ENCODE assay signal across 8 cellular contexts in genomic region chr12:125186471-125187147, GRCh38. TPM values are rescaled to one million over a fixed set of nuclear protein-coding genes. Genes with fewer than 3 reads are reported as not detected.
DNase-seq lines count a peak whose midpoint lies in the region; ATAC-seq and TF ChIP-seq lines count a peak whose summit lies in the region.

No MANE protein-coding gene starts in this region.

- intact Hi-C loops in activated B cell treated with CpG ODN at 0.5 μM for 24 hours (cut with micrococcal nuclease): no loop called here

- H3K27me3 Mint-ChIP-seq in activated B cell treated with CpG ODN at 0.5 μM for 24 hours: peaks cover 68% of the 10 kb centered on the region
- peaks cover 36% of the 10 kb centered on the region for H3K27me3 Mint-ChIP-seq in memory B cell
- H3K27me3 Mint-ChIP-seq in activated T-helper 17 cell treated with anti-CD3 and anti-CD28 coated beads, Interleukin-2, amount 50 U/mL, for 72 hours: peaks cover 54% of the 10 kb centered on the region

- H3K27ac Mint-ChIP-seq in activated B cell treated with CpG ODN at 0.5 μM for 24 hours: no peak overlapping the region
- H3K27ac Mint-ChIP-seq in memory B cell: no peak overlapping the region
- no peak overlapping the region for H3K27ac Mint-ChIP-seq in activated T-helper 17 cell treated with anti-CD3 and anti-CD28 coated beads, Interleukin-2, amount 50 U/mL, for 72 hours

- H3K4me3 Mint-ChIP-seq in activated B cell treated with CpG ODN at 0.5 μM for 24 hours (peak overlapping the region; percentile 50), memory B cell (peak overlapping the region; percentile 68)
- H3K4me3 Mint-ChIP-seq in activated T-helper 17 cell treated with anti-CD3 and anti-CD28 coated beads, Interleukin-2, amount 50 U/mL, for 72 hours: no peak overlapping the region

- ATAC-seq in GM21576 (IDR thresholded peaks at IDR 0.05; ENCODE audit: unreplicated experiment): peak; percentile 21
- peak; percentile 11 for ATAC-seq in activated B cell treated with CpG ODN at 0.5 μM for 24 hours (ENCODE audit: low read depth)
- peak; percentile 8 for ATAC-seq in memory B cell (ENCODE audit: low read depth)
- no peak for ATAC-seq in activated T-helper 17 cell treated with anti-CD3 and anti-CD28 coated beads, Interleukin-2, amount 50 U/mL, for 72 hours (replicated peaks)

- H3K4me1 Mint-ChIP-seq in activated B cell treated with CpG ODN at 0.5 μM for 24 hours (peaks cover 17% of the 10 kb centered on the region), memory B cell (peaks cover 13% of the 10 kb centered on the region)
- no peaks in the 10 kb centered on the region for H3K4me1 Mint-ChIP-seq in activated T-helper 17 cell treated with anti-CD3 and anti-CD28 coated beads, Interleukin-2, amount 50 U/mL, for 72 hours

- DNase-seq in AG20443 (ENCODE audit: low spot score) (peak; percentile 67), activated B cell treated with CpG ODN at 0.5 μM for 24 hours (no peak), memory B cell (ENCODE audit: low spot score in 2 of 2) (no peak), NCI-H1092 (lab: John Stamatoyannopoulos, UW) (no peak), NCI-H187 treated with DMSO at 0.1 percent for 48 hours (lab: John Stamatoyannopoulos, UW) (no peak)
- no peak for DNase-seq in activated effector memory CD4-positive, alpha-beta T cell treated with Interleukin-2 at 50 U/mL for 16 hours

- no peak for TF ChIP-seq CTCF in activated B cell treated with CpG ODN at 0.5 μM for 24 hours (IDR thresholded peaks at IDR 0.05)

- H3K9me3 Mint-ChIP-seq in activated B cell treated with CpG ODN at 0.5 μM for 24 hours (no peaks in the 10 kb centered on the region), memory B cell (no peaks in the 10 kb centered on the region)
- no peaks in the 10 kb centered on the region for H3K9me3 Mint-ChIP-seq in activated T-helper 17 cell treated with anti-CD3 and anti-CD28 coated beads, Interleukin-2, amount 50 U/mL, for 72 hours

- POLR2A ChIA-PET in activated B cell treated with CpG ODN at 0.5 μM for 24 hours (lab: Charles Lee): no interaction called here

- H3K36me3 Mint-ChIP-seq in activated B cell treated with CpG ODN at 0.5 μM for 24 hours (ENCODE audit: low read depth) (no peaks in the 10 kb centered on the region), memory B cell (no peaks in the 10 kb centered on the region)
- H3K36me3 Mint-ChIP-seq in activated T-helper 17 cell treated with anti-CD3 and anti-CD28 coated beads, Interleukin-2, amount 50 U/mL, for 72 hours (ENCODE audit: low read depth): no peaks in the 10 kb centered on the region

- CTCF ChIA-PET in activated B cell treated with CpG ODN at 0.5 μM for 24 hours (lab: Charles Lee): no interaction called here

RNA-seq across cellular contexts. Expression of gene TMEM132B, which starts 0.4 kb away (rescaled TPM):
- total RNA-seq in activated B cell treated with CpG ODN at 0.5 μM for 24 hours: not detected in 2 replicates
- not detected for total RNA-seq in activated T-helper 17 cell treated with anti-CD3 and anti-CD28 coated beads, Interleukin-2, amount 50 U/mL, for 72 hours
